In genomic region chr6:169847141-169847674, GRCh38 we compare ENCODE assay signal across 22 cellular contexts.
"Had no signal": no experiment of that assay in that cellular context is flagged by ENCODE, and none has a peak within 500 bp of the region (broad histone marks: within the 10 kb centered on the region; RNA-seq: fewer than 3 reads in every experiment).

No MANE protein-coding gene starts in this region.

- FAIRE-seq: endometrium, frontal cortex, keratinocyte had no signal

- H3K36me3 Mint-ChIP-seq: T-cell had no signal

- H3K9me3 ChIP-seq: colonic mucosa, stomach had no signal

- H3K9ac ChIP-seq: parathyroid adenoma had no signal

- H3K4me3 ChIP-seq: colonic mucosa, stomach had no signal

- H3K27me3 ChIP-seq: brain microvascular endothelial cell, colonic mucosa, stomach had no signal

- ATAC-seq: activated CD8-positive, alpha-beta T cell treated with anti-CD3 and anti-CD28 coated beads for 36 hours; left lobe of liver; T-cell had no signal

- H3K4me1 ChIP-seq: colonic mucosa, parathyroid adenoma, stomach had no signal

- H3K27ac ChIP-seq: brain microvascular endothelial cell, colonic mucosa, parathyroid adenoma, stomach had no signal

- H2AFZ ChIP-seq: parathyroid adenoma had no signal

- H3K9me3 Mint-ChIP-seq: activated B cell treated with CpG ODN at 0.5 μM for 24 hours; activated CD8-positive, alpha-beta T cell treated with anti-CD3 and anti-CD28 coated beads for 36 hours; activated T-helper 2 cell treated with anti-CD3 and anti-CD28 coated beads, Interferon-gamma antibody, Interleukin-2, Interleukin-4, amounts not matched to agents 10 μg/mL and 5 μg/mL and 100 μg/mL, durations not matched to agents 14 hours and 24 hours and 36 hours; central memory CD8-positive, alpha-beta T cell; T-cell had no signal

- H3K36me3 ChIP-seq: brain microvascular endothelial cell, colonic mucosa, stomach had no signal

- H3K79me2 ChIP-seq: parathyroid adenoma had no signal

- DNase-seq: activated CD4-positive, alpha-beta T cell treated with anti-CD3 and anti-CD28 coated beads for 48 hours; activated CD8-positive, alpha-beta T cell treated with anti-CD3 and anti-CD28 coated beads for 36 hours; activated naive CD4-positive, alpha-beta T cell treated with anti-CD3 and anti-CD28 coated beads, Interleukin-2, amount 50 U/mL, for 16 hours; activated T-cell treated with anti-CD3 and anti-CD28 coated beads, Interleukin-2, amount 50 U/mL, for 1 hour; aorta; brain microvascular endothelial cell; colonic mucosa; erythroblast; hypothalamus; mammary epithelial cell; stimulated activated CD4-positive, alpha-beta T cell treated with anti-CD3 and anti-CD28 coated beads, Interleukin-4, amount 100 ng/mL, for 1 hour; trophoblast cell had no signal

- H3K4me3 Mint-ChIP-seq: activated B cell treated with CpG ODN at 0.5 μM for 24 hours; activated CD8-positive, alpha-beta T cell treated with anti-CD3 and anti-CD28 coated beads for 36 hours; central memory CD8-positive, alpha-beta T cell; T-cell had no signal

- H3K4me1 Mint-ChIP-seq: activated B cell treated with CpG ODN at 0.5 μM for 24 hours; central memory CD8-positive, alpha-beta T cell; T-cell had no signal

- H3K27ac Mint-ChIP-seq: activated B cell treated with CpG ODN at 0.5 μM for 24 hours; activated CD8-positive, alpha-beta T cell treated with anti-CD3 and anti-CD28 coated beads for 36 hours; activated T-helper 2 cell treated with anti-CD3 and anti-CD28 coated beads, Interferon-gamma antibody, Interleukin-2, Interleukin-4, amounts not matched to agents 10 μg/mL and 5 μg/mL and 100 μg/mL, durations not matched to agents 14 hours and 24 hours and 36 hours; T-cell had no signal
